ENCODE assay signal across 9 cellular contexts in genomic region chrX:72021975-72022374, GRCh38.
DNase-seq lines count a peak whose midpoint lies in the region; ATAC-seq, FAIRE-seq and TF ChIP-seq lines count a peak whose summit lies in the region.
"Had no signal": no experiment of that assay in that cellular context is flagged by ENCODE, and none has a peak within 500 bp of the region (broad histone marks: within the 10 kb centered on the region; RNA-seq: fewer than 3 reads in every experiment).

No MANE protein-coding gene starts in this region.

- no peaks in the 10 kb centered on the region for H4K20me1 ChIP-seq in HepG2 (ENCODE audit: insufficient read depth, low read length)

- H3K27ac ChIP-seq in HepG2 (ENCODE audit: extremely low read length, insufficient read depth, low read length) = no peak overlapping the region

- H3K9ac ChIP-seq in HepG2 (ENCODE audit: insufficient read depth, low read depth, low read length) = no peak overlapping the region

- ATAC-seq in activated CD8-positive, alpha-beta T cell treated with anti-CD3 and anti-CD28 coated beads, Interleukin-2, amount 10 ng/mL, durations not matched to agents 7 days and 5 days = no peak
- ATAC-seq in HepG2 (no peak), HG02678 (IDR thresholded peaks at IDR 0.05; ENCODE audit: unreplicated experiment) (no peak)

- peaks cover 33% of the 10 kb centered on the region for H3K27me3 Mint-ChIP-seq in activated CD8-positive, alpha-beta T cell treated with anti-CD3 and anti-CD28 coated beads, Interleukin-2, amount 10 ng/mL, durations not matched to agents 7 days and 5 days (ENCODE audit: low read depth)

- TF ChIP-seq CTCF in D721Med (IDR thresholded peaks at IDR 0.05; ENCODE audit: insufficient read depth, missing control alignments) = peak; percentile 24
- peak; percentile 56 for TF ChIP-seq CTCF in HFF-Myc (IDR thresholded peaks at IDR 0.05; ENCODE audit: low read depth, low read length, missing control alignments)
- TF ChIP-seq CTCF in HepG2 (CRISPR knock-in tag; IDR thresholded peaks at IDR 0.05) = peak; percentile 23; the same call in 1 of the 2 replicates

- intact Hi-C loops in HepG2 (cut with micrococcal nuclease; ENCODE audit: unreplicated experiment) = no loop called here

- H3K4me3 ChIP-seq in HFF-Myc (replicated peaks; ENCODE audit: low read depth, low read length) (no peak overlapping the region), HepG2 (replicated peaks in 1 of 3; ENCODE audit: insufficient read depth in 1 of 3, low read depth in 2 of 3, low read length in 3 of 3) (no peak overlapping the region)

- no peak overlapping the region for H3K4me2 ChIP-seq in HepG2 (ENCODE audit: low read depth, low read length)

- no peak for TF ChIP-seq RAD21 in HepG2 (CRISPR knock-in tag; IDR thresholded peaks at IDR 0.05)

- CTCF ChIA-PET in activated CD8-positive, alpha-beta T cell treated with anti-CD3 and anti-CD28 coated beads, Interleukin-2, amount 10 ng/mL, durations not matched to agents 7 days and 5 days (lab: Charles Lee) = interaction anchor here (0.8 to 7.4 kb wide), 14 partner anchors 9 to 159 kb away, joined by 3 to 118 read pairs (median 4); partner anchors contain the start of genes PIN4 and RTL5
- CTCF ChIA-PET in HepG2 (lab: Yijun Ruan, JAX; ENCODE audit: low intra/inter-chr PET ratio, low total read pairs) = no interaction called here

- DNase-seq in D721Med (ENCODE audit: insufficient read length, low spot score) = no peak
- no peak for DNase-seq in HFF-Myc (ENCODE audit: extremely low read depth, low read depth)
- peak; percentile 22 for DNase-seq in activated CD8-positive, alpha-beta T cell treated with anti-CD3 and anti-CD28 coated beads, Interleukin-2, amount 10 ng/mL, durations not matched to agents 7 days and 5 days
- no peak for DNase-seq in HepG2 (ENCODE audit: low spot score)
- DNase-seq in EL = no peak
- DNase-seq in KG1 (lab: John Stamatoyannopoulos, UW) = no peak
- DNase-seq in COLO668 (lab: John Stamatoyannopoulos, UW; ENCODE audit: unreplicated experiment) = no peak

- H3K9me3 ChIP-seq in HepG2 (ENCODE audit: low read length) = no peaks in the 10 kb centered on the region

- peaks cover 0 to 5% of the 10 kb centered on the region in 2 experiments; a peak in 1 of 5 replicates for H3K27me3 ChIP-seq in HepG2 (ENCODE audit: control insufficient read depth in 1 of 2, insufficient read depth in 2 of 2, low read length in 2 of 2)

- peaks cover 6% of the 10 kb centered on the region for H3K4me1 Mint-ChIP-seq in activated CD8-positive, alpha-beta T cell treated with anti-CD3 and anti-CD28 coated beads, Interleukin-2, amount 10 ng/mL, durations not matched to agents 7 days and 5 days (ENCODE audit: low read depth)

- no peaks in the 10 kb centered on the region for H3K36me3 ChIP-seq in HepG2 (replicated peaks in 1 of 2; ENCODE audit: control insufficient read depth in 1 of 2, insufficient read depth in 2 of 2, low read length in 2 of 2)

- BruUV-seq in HepG2 (replicated peaks; lab: Mats Ljungman, UMichigan) = no TSS peak

- no peak overlapping the region for H2AFZ ChIP-seq in HepG2 (ENCODE audit: low read length)

- peaks cover 5% of the 10 kb centered on the region for H3K4me1 ChIP-seq in HepG2 (ENCODE audit: insufficient read depth, low read length)

- POLR2A ChIA-PET in activated CD8-positive, alpha-beta T cell treated with anti-CD3 and anti-CD28 coated beads, Interleukin-2, amount 10 ng/mL, durations not matched to agents 7 days and 5 days (lab: Charles Lee) = no interaction called here
- POLR2A ChIA-PET in HepG2 (lab: Yijun Ruan, JAX) = no interaction called here

- no peak overlapping the region for H3K27ac Mint-ChIP-seq in activated CD8-positive, alpha-beta T cell treated with anti-CD3 and anti-CD28 coated beads, Interleukin-2, amount 10 ng/mL, durations not matched to agents 7 days and 5 days

- no peak for TF ChIP-seq POLR2A in HepG2 (IDR thresholded peaks at IDR 0.05; ENCODE audit: insufficient read depth in 1 of 2, low read depth in 2 of 2, low read length in 2 of 2)

- FAIRE-seq in D721Med (lab: Jason Lieb, UNC) (no peak), HepG2 (lab: Jason Lieb, UNC) (no peak)

- H3K9me3 Mint-ChIP-seq in activated CD8-positive, alpha-beta T cell treated with anti-CD3 and anti-CD28 coated beads, Interleukin-2, amount 10 ng/mL, durations not matched to agents 7 days and 5 days (ENCODE audit: insufficient read depth) = no peaks in the 10 kb centered on the region
- H3K9me3 Mint-ChIP-seq: memory B cell had no signal

- TF ChIP-seq EP300 in HepG2 (IDR thresholded peaks at IDR 0.05; ENCODE audit: low read depth in 2 of 2, low read length in 2 of 2) (no peak), HepG2 (CRISPR knock-in tag; IDR thresholded peaks at IDR 0.05; ENCODE audit: borderline replicate concordance) (no peak)

- in situ Hi-C loops in HepG2 (cut with HindIII; ENCODE audit: extremely low pct_ligation_motif_present, low pct_unique_long_range_greater_than_20kb) = no loop called here

- WGBS in HepG2 (ENCODE audit: low lambda C conversion rate) = 0% methylated on average over 2 of the region's 2 CpGs

- no peak overlapping the region for H3K4me3 Mint-ChIP-seq in activated CD8-positive, alpha-beta T cell treated with anti-CD3 and anti-CD28 coated beads, Interleukin-2, amount 10 ng/mL, durations not matched to agents 7 days and 5 days
- H3K4me3 Mint-ChIP-seq: memory B cell had no signal

- H3K36me3 Mint-ChIP-seq in activated CD8-positive, alpha-beta T cell treated with anti-CD3 and anti-CD28 coated beads, Interleukin-2, amount 10 ng/mL, durations not matched to agents 7 days and 5 days (ENCODE audit: low read depth) = no peaks in the 10 kb centered on the region
- H3K36me3 Mint-ChIP-seq: memory B cell had no signal

- H3K79me2 ChIP-seq in HepG2 (ENCODE audit: insufficient read depth, low read length) = no peaks in the 10 kb centered on the region

TF ChIP-seq in HepG2, 621 proteins besides CTCF, POLR2A, EP300 and RAD21:
- no peak for TF ChIP-seq ZBTB33 (CRISPR knock-in tag; IDR thresholded peaks at IDR 0.05)
- no peak for TF ChIP-seq ZSCAN31 (CRISPR knock-in tag; IDR thresholded peaks at IDR 0.05; ENCODE audit: low read depth)
